ENCODE assay signal across 14 cellular contexts in the genomic region with DNA sequence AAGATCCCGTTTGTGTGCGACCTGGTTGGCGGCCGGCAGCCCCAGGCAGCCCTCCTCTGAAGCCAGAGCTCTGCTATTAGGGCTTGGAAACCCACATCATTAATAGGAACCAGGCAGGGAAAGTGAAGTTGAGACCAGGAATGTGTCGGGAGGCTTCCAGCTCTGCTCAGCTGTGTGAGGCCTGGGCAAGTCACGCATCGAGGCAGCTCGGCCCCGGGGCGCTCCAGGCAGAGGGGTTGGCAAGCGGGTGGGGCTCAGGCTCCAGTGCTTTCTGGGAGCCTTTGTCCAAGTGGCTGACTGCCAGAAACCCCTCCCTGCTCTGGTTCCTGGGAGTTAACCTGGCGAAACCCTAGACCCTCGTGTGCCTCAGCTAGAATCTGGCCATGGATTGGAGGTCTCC.
"Had no signal": no experiment of that assay in that cellular context is flagged by ENCODE, and none has a peak within 500 bp of the region (broad histone marks: within the 10 kb centered on the region; RNA-seq: fewer than 3 reads in every experiment).

No MANE protein-coding gene starts in this region.

- H3K27ac Mint-ChIP-seq: immature natural killer cell had no signal

- H3K4me1 ChIP-seq: heart left ventricle, pancreas, prostate gland had no signal

- ATAC-seq: heart left ventricle; left colon; naive thymus-derived CD4-positive, alpha-beta T cell; pancreas had no signal

- H3K27ac ChIP-seq: esophagus squamous epithelium, heart left ventricle, pancreas, prostate gland had no signal

- H3K27me3 ChIP-seq: esophagus squamous epithelium, heart left ventricle, pancreas had no signal

- H3K4me3 Mint-ChIP-seq: immature natural killer cell; naive thymus-derived CD4-positive, alpha-beta T cell had no signal

- H3K27me3 Mint-ChIP-seq: naive thymus-derived CD4-positive, alpha-beta T cell had no signal

- H3K4me2 ChIP-seq: smooth muscle cell had no signal

- H3K36me3 ChIP-seq: esophagus squamous epithelium, heart left ventricle, pancreas, prostate gland had no signal

- H3K4me3 ChIP-seq: esophagus squamous epithelium, heart left ventricle, pancreas, prostate gland, smooth muscle cell had no signal

- FAIRE-seq: pancreas had no signal

- H3K36me3 Mint-ChIP-seq: immature natural killer cell had no signal

- DNase-seq: esophagus squamous epithelium; foreskin melanocyte; heart left ventricle; hypothalamus; immature natural killer cell; left colon; naive thymus-derived CD4-positive, alpha-beta T cell; nucleus accumbens; stimulated activated CD4-positive, alpha-beta T cell treated with anti-CD3 and anti-CD28 coated beads, Interleukin-2, amount 100 ng/mL, for 48 hours; stimulated activated naive CD4-positive, alpha-beta T cell treated with Interleukin-2 at 50 U/mL for 16 hours; trophoblast cell had no signal

- H3K9me3 ChIP-seq: esophagus squamous epithelium, heart left ventricle, pancreas, prostate gland had no signal

- H3K4me1 Mint-ChIP-seq: immature natural killer cell had no signal
